ENCODE assay signal across 34 cellular contexts in genomic region chr11:25244126-25244525, GRCh38.
"Had no signal": no experiment of that assay in that cellular context is flagged by ENCODE, and none has a peak within 500 bp of the region (broad histone marks: within the 10 kb centered on the region; RNA-seq: fewer than 3 reads in every experiment).

No MANE protein-coding gene starts in this region.

- H3K9me3 ChIP-seq: MG63 had no signal

- H3K36me3 ChIP-seq: MG63 had no signal

- H3K27me3 ChIP-seq: MG63 had no signal

- H3K27ac ChIP-seq: KMS-11 had no signal

- H3K4me3 ChIP-seq: MG63 had no signal

- DNase-seq: Karpas-422, Kasumi-1, MG63, MM.1S, MV-4-11, NCI-H1048, NCI-H1092, NCI-H1092 treated with DMSO at 0.1 percent for 48 hours, NCI-H1105, NCI-H1105 treated with DMSO at 0.1 percent for 48 hours, NCI-H1417, NCI-H1417 treated with DMSO at 0.1 percent for 48 hours, NCI-H1436, NCI-H1436 treated with DMSO at 0.1 percent for 48 hours, NCI-H146, NCI-H1694, NCI-H1694 treated with DMSO at 0.1 percent for 48 hours, NCI-H187, NCI-H187 treated with DMSO at 0.1 percent for 48 hours, NCI-H1930, NCI-H2029, NCI-H2029 treated with DMSO at 0.1 percent for 48 hours, NCI-H2081, NCI-H2081 treated with DMSO at 0.1 percent for 48 hours, NCI-H2107, NCI-H2171, NCI-H2171 treated with DMSO at 0.1 percent for 48 hours, NCI-H2227 treated with DMSO at 0.1 percent for 48 hours, NCI-H226, NCI-H345, NCI-H446, NCI-H446 treated with DMSO at 0.1 percent for 48 hours, NCI-H510A had no signal
